19 cellular contexts compared by ENCODE assay signal in genomic region chr11:64684357-64684756, GRCh38. TPM values are rescaled to one million over a fixed set of nuclear protein-coding genes. Genes with fewer than 3 reads are reported as not detected.
"Had no signal": no experiment of that assay in that cellular context is flagged by ENCODE, and none has a peak within 500 bp of the region (broad histone marks: within the 10 kb centered on the region; RNA-seq: fewer than 3 reads in every experiment).

No MANE protein-coding gene starts in this region.

- H3K4me1 ChIP-seq: uterus had no signal

- H3K4me3 ChIP-seq: left lung, tibial artery, uterus had no signal

- H3K9me3 ChIP-seq: left lung, tibial artery, uterus had no signal

- DNase-seq: activated CD4-positive, alpha-beta T cell treated with anti-CD3 and anti-CD28 coated beads for 36 hours; activated CD4-positive, alpha-beta T cell treated with anti-CD3 and anti-CD28 coated beads, Interleukin-2, amount 50 U/mL, for 48 hours; activated naive CD8-positive, alpha-beta T cell treated with anti-CD3 and anti-CD28 coated beads for 36 hours; brain microvascular endothelial cell; dermis blood vessel endothelial cell; effector memory CD4-positive, alpha-beta T cell; kidney; left lung; midbrain; stimulated activated CD4-positive, alpha-beta T cell treated with anti-CD3 and anti-CD28 coated beads, Interleukin-12 subunit alpha, Interleukin-12 subunit beta, amount 100 ng/mL, for 4 hours; stimulated activated CD4-positive, alpha-beta T cell treated with anti-CD3 and anti-CD28 coated beads, Interleukin-2, amount 100 ng/mL, for 24 hours; stimulated activated naive CD8-positive, alpha-beta T cell treated with anti-CD3 and anti-CD28 coated beads, Interleukin-15, Interleukin-2, amounts not matched to agents 100 U/mL and 50 U/mL, for 24 hours; tibial artery; uterus had no signal

- H3K27me3 ChIP-seq: left lung, tibial artery, uterus had no signal

- H3K36me3 ChIP-seq: brain microvascular endothelial cell, left lung, tibial artery, uterus had no signal

- ATAC-seq: activated CD4-positive, alpha-beta T cell treated with anti-CD3 and anti-CD28 coated beads for 36 hours; left lung; stimulated activated naive CD8-positive, alpha-beta T cell treated with anti-CD3 and anti-CD28 coated beads, Interleukin-15, Interleukin-2, amounts not matched to agents 100 U/mL and 50 U/mL, for 24 hours; WTC11 had no signal

- H3K36me3 Mint-ChIP-seq: activated naive CD8-positive, alpha-beta T cell treated with anti-CD3 and anti-CD28 coated beads for 36 hours; WTC11 had no signal

- H3K27ac ChIP-seq: brain microvascular endothelial cell, left lung, tibial artery, uterus had no signal

- H3K27me3 Mint-ChIP-seq: activated CD4-positive, alpha-beta T cell treated with anti-CD3 and anti-CD28 coated beads for 36 hours; activated naive CD8-positive, alpha-beta T cell treated with anti-CD3 and anti-CD28 coated beads for 36 hours had no signal

- H3K27ac Mint-ChIP-seq: activated CD4-positive, alpha-beta T cell treated with anti-CD3 and anti-CD28 coated beads for 36 hours; activated naive CD8-positive, alpha-beta T cell treated with anti-CD3 and anti-CD28 coated beads for 36 hours; activated T-helper 1 cell treated with anti-CD3 and anti-CD28 coated beads, Interleukin-12 subunit alpha, Interleukin-12 subunit beta, Interleukin-2, Interleukin-4 antibody, amounts not matched to agents 30 ng/mL and 10 ng/mL and 1 ng/mL, durations not matched to agents 14 hours and 24 hours and 36 hours; progenitor cell of endocrine pancreas had no signal

- H3K4me3 Mint-ChIP-seq: activated CD4-positive, alpha-beta T cell treated with anti-CD3 and anti-CD28 coated beads for 36 hours; activated naive CD8-positive, alpha-beta T cell treated with anti-CD3 and anti-CD28 coated beads for 36 hours; activated T-helper 1 cell treated with anti-CD3 and anti-CD28 coated beads, Interleukin-12 subunit alpha, Interleukin-12 subunit beta, Interleukin-2, Interleukin-4 antibody, amounts not matched to agents 30 ng/mL and 10 ng/mL and 1 ng/mL, durations not matched to agents 14 hours and 24 hours and 36 hours; WTC11 had no signal

RNA-seq across cellular contexts. Expression of gene NRXN2, which starts 38.6 kb away (rescaled TPM):
- total RNA-seq: dermis blood vessel endothelial cell, lung microvascular endothelial cell had no signal

RNA-seq across cellular contexts. Expression of gene RASGRP2, which starts 59.6 kb away (rescaled TPM):
- total RNA-seq: osteoblast had no signal
